In the genomic region with DNA sequence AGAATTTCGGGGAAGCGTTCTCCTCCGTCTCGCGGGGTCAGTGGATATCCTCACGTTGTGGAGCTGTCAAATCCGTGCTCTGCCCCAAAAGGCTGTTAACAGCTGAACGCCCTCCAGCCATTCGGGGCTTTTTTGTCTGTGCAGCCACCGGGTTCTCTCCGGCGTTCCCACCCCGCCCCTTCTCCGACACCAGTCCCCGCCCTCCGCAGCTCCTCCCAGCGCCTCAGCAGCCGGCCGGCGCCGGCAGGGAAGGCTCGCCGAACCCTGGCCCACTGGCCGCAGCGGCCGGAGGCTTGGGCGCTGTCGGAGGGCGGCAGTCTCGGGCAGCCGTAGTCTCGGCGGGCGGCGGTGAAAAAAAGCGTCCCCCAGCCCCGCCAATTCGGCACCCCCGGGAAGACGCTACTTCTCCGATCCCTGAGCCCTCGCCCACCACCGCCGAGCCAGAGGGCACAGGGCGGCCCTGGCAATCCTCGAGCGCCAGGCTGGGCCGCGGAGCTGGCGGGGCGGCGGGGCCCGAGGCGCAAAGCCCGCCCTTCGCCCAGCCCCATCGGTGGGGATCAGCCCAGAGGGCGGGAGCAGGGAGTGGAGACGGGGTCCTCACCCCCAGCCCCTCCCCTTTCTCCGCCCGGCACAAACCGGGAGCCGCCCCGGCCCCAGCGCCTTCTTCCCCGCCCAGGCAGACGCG, we compare ENCODE assay signal across 8 cellular contexts. TPM values are rescaled to one million over a fixed set of nuclear protein-coding genes. Genes with fewer than 3 reads are reported as not detected.
DNase-seq lines count a peak whose midpoint lies in the region; TF ChIP-seq lines count a peak whose summit lies in the region.

Gene SESN1, minus strand, starts transcription at position 496 of the 685 bp plus-strand sequence. CDS start 773 bp downstream, outside the sequence.

- H3K4me3 ChIP-seq in GM08714 (ENCODE audit: low read length) (peak within 1 kb of the TSS; percentile 80), HFF-Myc (replicated peaks; ENCODE audit: low read depth, low read length) (peak within 1 kb of the TSS; percentile 88), SK-N-SH (ENCODE audit: low read depth in 2 of 2, low read length in 1 of 2) (peak within 1 kb of the TSS; percentile 96), suprapubic skin (peak within 1 kb of the TSS; percentile 69)

- peak within 1 kb of the TSS; percentile 91 for H3K4me2 ChIP-seq in SK-N-SH

- H2AFZ ChIP-seq in SK-N-SH (ENCODE audit: low read depth): peak within 1 kb of the TSS; percentile 92

- no peak for TF ChIP-seq RAD21 in SK-N-SH (IDR thresholded peaks at IDR 0.05; ENCODE audit: low read length)

- H3K27ac ChIP-seq in SK-N-SH (ENCODE audit: low read depth in 2 of 2, low read length in 1 of 2) (peak within 1 kb of the TSS; percentile 99), suprapubic skin (peak within 1 kb of the TSS; percentile 98)

- no peak for TF ChIP-seq CTCF in HFF-Myc (IDR thresholded peaks at IDR 0.05; ENCODE audit: low read depth, low read length, missing control alignments)
- TF ChIP-seq CTCF in SK-N-SH (IDR thresholded peaks at IDR 0.05): no peak
- TF ChIP-seq CTCF in suprapubic skin (IDR thresholded peaks at IDR 0.05): no peak

- peak within 1 kb of the TSS; percentile 97 for H3K9ac ChIP-seq in SK-N-SH

- peaks cover 0 to 4% of the 10 kb centered on the region in 2 experiments for H3K36me3 ChIP-seq in SK-N-SH (replicated peaks in 1 of 2; ENCODE audit: control insufficient read depth in 1 of 2, insufficient read depth in 2 of 2, low read length in 1 of 2)
- H3K36me3 ChIP-seq in suprapubic skin: no peaks in the 10 kb centered on the region

- TF ChIP-seq EP300 in SK-N-SH (IDR thresholded peaks at IDR 0.05; ENCODE audit: borderline replicate concordance in 1 of 2, low read depth in 1 of 2, low read length in 1 of 2) (peak in 1 of 2 experiments; percentile 39; a peak in 2 of 4 replicates), suprapubic skin (IDR thresholded peaks at IDR 0.05) (no peak)

- H3K4me1 ChIP-seq in SK-N-SH (ENCODE audit: control insufficient read depth in 1 of 2, insufficient read depth in 2 of 2, low read depth in 1 of 2, low read length in 1 of 2) (peaks cover 5 to 15% of the 10 kb centered on the region in 2 experiments; a peak in 2 of 4 replicates), suprapubic skin (peaks cover 55% of the 10 kb centered on the region)

- DNase-seq in HFF-Myc (ENCODE audit: extremely low read depth, low read depth) (peak; percentile 59), MV-4-11 (lab: John Stamatoyannopoulos, UW) (peak; percentile 76), SK-N-SH (peak; percentile 97), globus pallidus (ENCODE audit: low spot score) (peak; percentile 91), occipital lobe (lab: John Stamatoyannopoulos, UW) (peak; percentile 84), suprapubic skin (ENCODE audit: low spot score in 2 of 2) (peak; percentile 96)
- DNase-seq in activated naive CD4-positive, alpha-beta T cell treated with anti-CD3 and anti-CD28 coated beads, Interleukin-2, amount 50 U/mL, for 16 hours: peak; percentile 83

- H4K20me1 ChIP-seq in SK-N-SH (ENCODE audit: insufficient read depth): peaks cover 14% of the 10 kb centered on the region; the same call in 1 of the 2 replicates

- POLR2A ChIA-PET in SK-N-SH (lab: Yijun Ruan, JAX): interaction anchor here (0.6 to 1.3 kb wide), 13 partner anchors 11 to 1780 kb away, joined by 3 to 10 read pairs (median 3); partner anchors contain the start of genes FOXO3, PPIL6 and SMPD2

- H3K79me2 ChIP-seq in SK-N-SH (ENCODE audit: insufficient read depth): peaks cover 80% of the 10 kb centered on the region

- H3K9me2 ChIP-seq in SK-N-SH: no peaks in the 10 kb centered on the region

- no peaks in the 10 kb centered on the region for H3K9me3 ChIP-seq in SK-N-SH
- H3K9me3 ChIP-seq in suprapubic skin: no peaks in the 10 kb centered on the region

- H3K27me3 ChIP-seq in SK-N-SH (ENCODE audit: insufficient read depth): no peaks in the 10 kb centered on the region
- no peaks in the 10 kb centered on the region for H3K27me3 ChIP-seq in suprapubic skin

- peak; percentile 80 to 86 for TF ChIP-seq POLR2A in suprapubic skin (IDR thresholded peaks at IDR 0.05)

- H3F3A ChIP-seq in SK-N-SH (replicated peaks; ENCODE audit: insufficient read depth): peaks cover 5% of the 10 kb centered on the region

- CTCF ChIA-PET in SK-N-SH (lab: Yijun Ruan, JAX): interaction anchor here (1.0 to 3.0 kb wide), 6 partner anchors 11 to 346 kb away, joined by 3 to 9 read pairs (median 4); partner anchors contain the start of genes PPIL6 and SMPD2

- 2% methylated on average over 8 of the region's 68 CpGs for WGBS in SK-N-SH (ENCODE audit: low lambda C conversion rate)
- 0% methylated on average over 13 of the region's 68 CpGs for WGBS in suprapubic skin

TF ChIP-seq in SK-N-SH, 30 proteins besides CTCF, POLR2A, EP300 and RAD21 (continues in another document):
- TF ChIP-seq RXRA (IDR thresholded peaks at IDR 0.05; ENCODE audit: borderline replicate concordance, low read depth) (no peak), SMC3 (IDR thresholded peaks at IDR 0.05; ENCODE audit: low read depth, low read length) (0 out of 2 replicates have a peak, but pooled peaks have one; percentile 7), EZH2phosphoT487 (IDR thresholded peaks at IDR 0.05; ENCODE audit: borderline replicate concordance, low read depth) (no peak), SIN3A (IDR thresholded peaks at IDR 0.05; ENCODE audit: borderline replicate concordance, low read depth, low read length) (peak; percentile 81; the same call in 1 of the 2 replicates), NFIC (IDR thresholded peaks at IDR 0.05; ENCODE audit: borderline replicate concordance) (no peak), RCOR1 (IDR thresholded peaks at IDR 0.05; ENCODE audit: low read length) (no peak), ZBTB33 (IDR thresholded peaks at IDR 0.05; ENCODE audit: borderline replicate concordance, low read depth) (no peak), ELF1 (IDR thresholded peaks at IDR 0.05) (no peak), PBX3 (IDR thresholded peaks at IDR 0.05) (no peak), MXI1 (IDR thresholded peaks at IDR 0.05; ENCODE audit: low read depth, low read length) (peak; percentile 96), YY1 (IDR thresholded peaks at IDR 0.05; ENCODE audit: low read depth) (no peak), FOXM1 (IDR thresholded peaks at IDR 0.05; ENCODE audit: low read depth) (no peak), TAF1 (IDR thresholded peaks at IDR 0.05; ENCODE audit: borderline replicate concordance, low read depth, low read length) (peak; percentile 59; the same call in 1 of the 2 replicates), RFX5 (IDR thresholded peaks at IDR 0.05; ENCODE audit: low read length) (0 out of 2 replicates have a peak, but pooled peaks have one; percentile 25), GABPA (IDR thresholded peaks at IDR 0.05; ENCODE audit: low read depth) (no peak), POLR2AphosphoS5 (IDR thresholded peaks at IDR 0.05; ENCODE audit: low read depth, low read length) (peak; percentile 68; the same call in 1 of the 2 replicates), USF2 (IDR thresholded peaks at IDR 0.05; ENCODE audit: borderline replicate concordance, low read depth, low read length) (no peak)
- TF ChIP-seq, protein P1, sequence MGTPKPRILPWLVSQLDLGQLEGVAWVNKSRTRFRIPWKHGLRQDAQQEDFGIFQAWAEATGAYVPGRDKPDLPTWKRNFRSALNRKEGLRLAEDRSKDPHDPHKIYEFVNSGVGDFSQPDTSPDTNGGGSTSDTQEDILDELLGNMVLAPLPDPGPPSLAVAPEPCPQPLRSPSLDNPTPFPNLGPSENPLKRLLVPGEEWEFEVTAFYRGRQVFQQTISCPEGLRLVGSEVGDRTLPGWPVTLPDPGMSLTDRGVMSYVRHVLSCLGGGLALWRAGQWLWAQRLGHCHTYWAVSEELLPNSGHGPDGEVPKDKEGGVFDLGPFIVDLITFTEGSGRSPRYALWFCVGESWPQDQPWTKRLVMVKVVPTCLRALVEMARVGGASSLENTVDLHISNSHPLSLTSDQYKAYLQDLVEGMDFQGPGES (IDR thresholded peaks at IDR 0.05; ENCODE audit: low read depth, low read length): no peak

RNA-seq across cellular contexts. Expression of gene SESN1, which starts in this region (rescaled TPM):
- 13.1 and 18.8 TPM in 2 replicates for polyA plus RNA-seq in SK-N-SH (2012; rRNA removed)
- polyA plus RNA-seq in SK-N-SH (2012; cell fraction: cytosol; rRNA removed): 17.5 and 17.6 TPM in 2 replicates
- polyA plus RNA-seq in SK-N-SH (2012; cell fraction: nucleus; rRNA removed): 15.6 and 32.4 TPM in 2 replicates
- 38.8 TPM for total RNA-seq in occipital lobe
- total RNA-seq in suprapubic skin: 100 to 1,000 TPM in 1 of 4 donors, 10 to 100 TPM in 3; 70.7 to 207 (median 86.7) TPM

Comparison
In these comparisons a context has a peak if more than half of its experiments do, and no peak if none do; other contexts are left out.
1. Peak in every context shown above with its lines: DNase-seq, H3K4me3 ChIP-seq and H3K27ac ChIP-seq.